Comparison of ENCODE assay signal across 1 cellular context in the genomic region with DNA sequence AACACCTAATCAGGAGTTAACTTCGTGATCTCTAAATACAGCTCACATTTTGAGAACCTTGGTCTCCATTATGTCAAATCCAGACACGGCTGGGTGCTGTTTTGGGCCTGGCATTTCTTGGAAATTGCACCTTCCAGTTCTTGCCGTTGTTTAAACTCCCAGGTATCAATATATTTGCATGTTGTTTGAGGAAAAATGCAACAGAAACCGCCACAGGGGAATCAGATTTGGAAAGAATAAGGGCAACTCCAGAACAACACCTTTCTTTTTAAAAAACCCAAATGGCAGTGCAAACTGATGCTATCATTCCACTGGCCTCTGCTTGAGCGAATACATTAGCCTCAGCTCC.
TF ChIP-seq lines count a peak whose summit lies in the region.

No MANE protein-coding gene starts in this region.

TF ChIP-seq in WTC11, 78 proteins besides CTCF, POLR2A, EP300 and RAD21:
- TF ChIP-seq, protein P1, sequence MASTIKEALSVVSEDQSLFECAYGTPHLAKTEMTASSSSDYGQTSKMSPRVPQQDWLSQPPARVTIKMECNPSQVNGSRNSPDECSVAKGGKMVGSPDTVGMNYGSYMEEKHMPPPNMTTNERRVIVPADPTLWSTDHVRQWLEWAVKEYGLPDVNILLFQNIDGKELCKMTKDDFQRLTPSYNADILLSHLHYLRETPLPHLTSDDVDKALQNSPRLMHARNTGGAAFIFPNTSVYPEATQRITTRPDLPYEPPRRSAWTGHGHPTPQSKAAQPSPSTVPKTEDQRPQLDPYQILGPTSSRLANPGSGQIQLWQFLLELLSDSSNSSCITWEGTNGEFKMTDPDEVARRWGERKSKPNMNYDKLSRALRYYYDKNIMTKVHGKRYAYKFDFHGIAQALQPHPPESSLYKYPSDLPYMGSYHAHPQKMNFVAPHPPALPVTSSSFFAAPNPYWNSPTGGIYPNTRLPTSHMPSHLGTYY (CRISPR knock-in tag; IDR thresholded peaks at IDR 0.05) = no peak
- TF ChIP-seq, protein P2, sequence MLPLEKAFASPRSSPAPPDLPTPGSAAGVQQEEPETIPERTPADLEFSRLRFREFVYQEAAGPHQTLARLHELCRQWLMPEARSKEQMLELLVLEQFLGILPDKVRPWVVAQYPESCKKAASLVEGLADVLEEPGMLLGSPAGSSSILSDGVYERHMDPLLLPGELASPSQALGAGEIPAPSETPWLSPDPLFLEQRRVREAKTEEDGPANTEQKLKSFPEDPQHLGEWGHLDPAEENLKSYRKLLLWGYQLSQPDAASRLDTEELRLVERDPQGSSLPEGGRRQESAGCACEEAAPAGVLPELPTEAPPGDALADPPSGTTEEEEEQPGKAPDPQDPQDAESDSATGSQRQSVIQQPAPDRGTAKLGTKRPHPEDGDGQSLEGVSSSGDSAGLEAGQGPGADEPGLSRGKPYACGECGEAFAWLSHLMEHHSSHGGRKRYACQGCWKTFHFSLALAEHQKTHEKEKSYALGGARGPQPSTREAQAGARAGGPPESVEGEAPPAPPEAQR (CRISPR knock-in tag; IDR thresholded peaks at IDR 0.05) = no peak
- no peak for TF ChIP-seq ZBTB21 (CRISPR knock-in tag; IDR thresholded peaks at IDR 0.05; ENCODE audit: borderline replicate concordance)
- TF ChIP-seq, protein P3, sequence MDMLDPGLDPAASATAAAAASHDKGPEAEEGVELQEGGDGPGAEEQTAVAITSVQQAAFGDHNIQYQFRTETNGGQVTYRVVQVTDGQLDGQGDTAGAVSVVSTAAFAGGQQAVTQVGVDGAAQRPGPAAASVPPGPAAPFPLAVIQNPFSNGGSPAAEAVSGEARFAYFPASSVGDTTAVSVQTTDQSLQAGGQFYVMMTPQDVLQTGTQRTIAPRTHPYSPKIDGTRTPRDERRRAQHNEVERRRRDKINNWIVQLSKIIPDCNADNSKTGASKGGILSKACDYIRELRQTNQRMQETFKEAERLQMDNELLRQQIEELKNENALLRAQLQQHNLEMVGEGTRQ (CRISPR knock-in tag; IDR thresholded peaks at IDR 0.05) = no peak
- no peak for TF ChIP-seq RELA (CRISPR knock-in tag; IDR thresholded peaks at IDR 0.05; ENCODE audit: borderline replicate concordance)
- TF ChIP-seq ELF4 (CRISPR knock-in tag; IDR thresholded peaks at IDR 0.05; ENCODE audit: low read depth) = no peak
- no peak for TF ChIP-seq CREM (CRISPR knock-in tag; IDR thresholded peaks at IDR 0.05)
- TF ChIP-seq, protein P4, sequence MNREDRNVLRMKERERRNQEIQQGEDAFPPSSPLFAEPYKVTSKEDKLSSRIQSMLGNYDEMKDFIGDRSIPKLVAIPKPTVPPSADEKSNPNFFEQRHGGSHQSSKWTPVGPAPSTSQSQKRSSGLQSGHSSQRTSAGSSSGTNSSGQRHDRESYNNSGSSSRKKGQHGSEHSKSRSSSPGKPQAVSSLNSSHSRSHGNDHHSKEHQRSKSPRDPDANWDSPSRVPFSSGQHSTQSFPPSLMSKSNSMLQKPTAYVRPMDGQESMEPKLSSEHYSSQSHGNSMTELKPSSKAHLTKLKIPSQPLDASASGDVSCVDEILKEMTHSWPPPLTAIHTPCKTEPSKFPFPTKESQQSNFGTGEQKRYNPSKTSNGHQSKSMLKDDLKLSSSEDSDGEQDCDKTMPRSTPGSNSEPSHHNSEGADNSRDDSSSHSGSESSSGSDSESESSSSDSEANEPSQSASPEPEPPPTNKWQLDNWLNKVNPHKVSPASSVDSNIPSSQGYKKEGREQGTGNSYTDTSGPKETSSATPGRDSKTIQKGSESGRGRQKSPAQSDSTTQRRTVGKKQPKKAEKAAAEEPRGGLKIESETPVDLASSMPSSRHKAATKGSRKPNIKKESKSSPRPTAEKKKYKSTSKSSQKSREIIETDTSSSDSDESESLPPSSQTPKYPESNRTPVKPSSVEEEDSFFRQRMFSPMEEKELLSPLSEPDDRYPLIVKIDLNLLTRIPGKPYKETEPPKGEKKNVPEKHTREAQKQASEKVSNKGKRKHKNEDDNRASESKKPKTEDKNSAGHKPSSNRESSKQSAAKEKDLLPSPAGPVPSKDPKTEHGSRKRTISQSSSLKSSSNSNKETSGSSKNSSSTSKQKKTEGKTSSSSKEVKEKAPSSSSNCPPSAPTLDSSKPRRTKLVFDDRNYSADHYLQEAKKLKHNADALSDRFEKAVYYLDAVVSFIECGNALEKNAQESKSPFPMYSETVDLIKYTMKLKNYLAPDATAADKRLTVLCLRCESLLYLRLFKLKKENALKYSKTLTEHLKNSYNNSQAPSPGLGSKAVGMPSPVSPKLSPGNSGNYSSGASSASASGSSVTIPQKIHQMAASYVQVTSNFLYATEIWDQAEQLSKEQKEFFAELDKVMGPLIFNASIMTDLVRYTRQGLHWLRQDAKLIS (CRISPR knock-in tag; IDR thresholded peaks at IDR 0.05; ENCODE audit: borderline replicate concordance) = no peak
- no peak for TF ChIP-seq CREB1 (CRISPR knock-in tag; IDR thresholded peaks at IDR 0.05)
- no peak for TF ChIP-seq ESRRA (CRISPR knock-in tag; IDR thresholded peaks at IDR 0.05; ENCODE audit: borderline replicate concordance)
- TF ChIP-seq FOXJ3 (CRISPR knock-in tag; IDR thresholded peaks at IDR 0.05; ENCODE audit: borderline replicate concordance) = no peak
- TF ChIP-seq, protein P5, sequence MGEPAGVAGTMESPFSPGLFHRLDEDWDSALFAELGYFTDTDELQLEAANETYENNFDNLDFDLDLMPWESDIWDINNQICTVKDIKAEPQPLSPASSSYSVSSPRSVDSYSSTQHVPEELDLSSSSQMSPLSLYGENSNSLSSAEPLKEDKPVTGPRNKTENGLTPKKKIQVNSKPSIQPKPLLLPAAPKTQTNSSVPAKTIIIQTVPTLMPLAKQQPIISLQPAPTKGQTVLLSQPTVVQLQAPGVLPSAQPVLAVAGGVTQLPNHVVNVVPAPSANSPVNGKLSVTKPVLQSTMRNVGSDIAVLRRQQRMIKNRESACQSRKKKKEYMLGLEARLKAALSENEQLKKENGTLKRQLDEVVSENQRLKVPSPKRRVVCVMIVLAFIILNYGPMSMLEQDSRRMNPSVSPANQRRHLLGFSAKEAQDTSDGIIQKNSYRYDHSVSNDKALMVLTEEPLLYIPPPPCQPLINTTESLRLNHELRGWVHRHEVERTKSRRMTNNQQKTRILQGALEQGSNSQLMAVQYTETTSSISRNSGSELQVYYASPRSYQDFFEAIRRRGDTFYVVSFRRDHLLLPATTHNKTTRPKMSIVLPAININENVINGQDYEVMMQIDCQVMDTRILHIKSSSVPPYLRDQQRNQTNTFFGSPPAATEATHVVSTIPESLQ (CRISPR knock-in tag; IDR thresholded peaks at IDR 0.05) = no peak
- TF ChIP-seq, protein P6, sequence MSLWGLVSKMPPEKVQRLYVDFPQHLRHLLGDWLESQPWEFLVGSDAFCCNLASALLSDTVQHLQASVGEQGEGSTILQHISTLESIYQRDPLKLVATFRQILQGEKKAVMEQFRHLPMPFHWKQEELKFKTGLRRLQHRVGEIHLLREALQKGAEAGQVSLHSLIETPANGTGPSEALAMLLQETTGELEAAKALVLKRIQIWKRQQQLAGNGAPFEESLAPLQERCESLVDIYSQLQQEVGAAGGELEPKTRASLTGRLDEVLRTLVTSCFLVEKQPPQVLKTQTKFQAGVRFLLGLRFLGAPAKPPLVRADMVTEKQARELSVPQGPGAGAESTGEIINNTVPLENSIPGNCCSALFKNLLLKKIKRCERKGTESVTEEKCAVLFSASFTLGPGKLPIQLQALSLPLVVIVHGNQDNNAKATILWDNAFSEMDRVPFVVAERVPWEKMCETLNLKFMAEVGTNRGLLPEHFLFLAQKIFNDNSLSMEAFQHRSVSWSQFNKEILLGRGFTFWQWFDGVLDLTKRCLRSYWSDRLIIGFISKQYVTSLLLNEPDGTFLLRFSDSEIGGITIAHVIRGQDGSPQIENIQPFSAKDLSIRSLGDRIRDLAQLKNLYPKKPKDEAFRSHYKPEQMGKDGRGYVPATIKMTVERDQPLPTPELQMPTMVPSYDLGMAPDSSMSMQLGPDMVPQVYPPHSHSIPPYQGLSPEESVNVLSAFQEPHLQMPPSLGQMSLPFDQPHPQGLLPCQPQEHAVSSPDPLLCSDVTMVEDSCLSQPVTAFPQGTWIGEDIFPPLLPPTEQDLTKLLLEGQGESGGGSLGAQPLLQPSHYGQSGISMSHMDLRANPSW (CRISPR knock-in tag; conservative IDR thresholded peaks at IDR 0.05; ENCODE audit: low read depth) = no peak
- TF ChIP-seq PRRX2 (CRISPR knock-in tag; IDR thresholded peaks at IDR 0.05) = no peak
- no peak for TF ChIP-seq ZNF138 (CRISPR knock-in tag; conservative IDR thresholded peaks at IDR 0.05)
- TF ChIP-seq, protein P7, sequence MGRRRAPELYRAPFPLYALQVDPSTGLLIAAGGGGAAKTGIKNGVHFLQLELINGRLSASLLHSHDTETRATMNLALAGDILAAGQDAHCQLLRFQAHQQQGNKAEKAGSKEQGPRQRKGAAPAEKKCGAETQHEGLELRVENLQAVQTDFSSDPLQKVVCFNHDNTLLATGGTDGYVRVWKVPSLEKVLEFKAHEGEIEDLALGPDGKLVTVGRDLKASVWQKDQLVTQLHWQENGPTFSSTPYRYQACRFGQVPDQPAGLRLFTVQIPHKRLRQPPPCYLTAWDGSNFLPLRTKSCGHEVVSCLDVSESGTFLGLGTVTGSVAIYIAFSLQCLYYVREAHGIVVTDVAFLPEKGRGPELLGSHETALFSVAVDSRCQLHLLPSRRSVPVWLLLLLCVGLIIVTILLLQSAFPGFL (CRISPR knock-in tag; IDR thresholded peaks at IDR 0.05; ENCODE audit: borderline replicate concordance) = no peak
- TF ChIP-seq, protein P8, sequence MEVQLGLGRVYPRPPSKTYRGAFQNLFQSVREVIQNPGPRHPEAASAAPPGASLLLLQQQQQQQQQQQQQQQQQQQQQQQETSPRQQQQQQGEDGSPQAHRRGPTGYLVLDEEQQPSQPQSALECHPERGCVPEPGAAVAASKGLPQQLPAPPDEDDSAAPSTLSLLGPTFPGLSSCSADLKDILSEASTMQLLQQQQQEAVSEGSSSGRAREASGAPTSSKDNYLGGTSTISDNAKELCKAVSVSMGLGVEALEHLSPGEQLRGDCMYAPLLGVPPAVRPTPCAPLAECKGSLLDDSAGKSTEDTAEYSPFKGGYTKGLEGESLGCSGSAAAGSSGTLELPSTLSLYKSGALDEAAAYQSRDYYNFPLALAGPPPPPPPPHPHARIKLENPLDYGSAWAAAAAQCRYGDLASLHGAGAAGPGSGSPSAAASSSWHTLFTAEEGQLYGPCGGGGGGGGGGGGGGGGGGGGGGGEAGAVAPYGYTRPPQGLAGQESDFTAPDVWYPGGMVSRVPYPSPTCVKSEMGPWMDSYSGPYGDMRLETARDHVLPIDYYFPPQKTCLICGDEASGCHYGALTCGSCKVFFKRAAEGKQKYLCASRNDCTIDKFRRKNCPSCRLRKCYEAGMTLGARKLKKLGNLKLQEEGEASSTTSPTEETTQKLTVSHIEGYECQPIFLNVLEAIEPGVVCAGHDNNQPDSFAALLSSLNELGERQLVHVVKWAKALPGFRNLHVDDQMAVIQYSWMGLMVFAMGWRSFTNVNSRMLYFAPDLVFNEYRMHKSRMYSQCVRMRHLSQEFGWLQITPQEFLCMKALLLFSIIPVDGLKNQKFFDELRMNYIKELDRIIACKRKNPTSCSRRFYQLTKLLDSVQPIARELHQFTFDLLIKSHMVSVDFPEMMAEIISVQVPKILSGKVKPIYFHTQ (CRISPR knock-in tag; IDR thresholded peaks at IDR 0.05) = no peak
- TF ChIP-seq, protein P9, sequence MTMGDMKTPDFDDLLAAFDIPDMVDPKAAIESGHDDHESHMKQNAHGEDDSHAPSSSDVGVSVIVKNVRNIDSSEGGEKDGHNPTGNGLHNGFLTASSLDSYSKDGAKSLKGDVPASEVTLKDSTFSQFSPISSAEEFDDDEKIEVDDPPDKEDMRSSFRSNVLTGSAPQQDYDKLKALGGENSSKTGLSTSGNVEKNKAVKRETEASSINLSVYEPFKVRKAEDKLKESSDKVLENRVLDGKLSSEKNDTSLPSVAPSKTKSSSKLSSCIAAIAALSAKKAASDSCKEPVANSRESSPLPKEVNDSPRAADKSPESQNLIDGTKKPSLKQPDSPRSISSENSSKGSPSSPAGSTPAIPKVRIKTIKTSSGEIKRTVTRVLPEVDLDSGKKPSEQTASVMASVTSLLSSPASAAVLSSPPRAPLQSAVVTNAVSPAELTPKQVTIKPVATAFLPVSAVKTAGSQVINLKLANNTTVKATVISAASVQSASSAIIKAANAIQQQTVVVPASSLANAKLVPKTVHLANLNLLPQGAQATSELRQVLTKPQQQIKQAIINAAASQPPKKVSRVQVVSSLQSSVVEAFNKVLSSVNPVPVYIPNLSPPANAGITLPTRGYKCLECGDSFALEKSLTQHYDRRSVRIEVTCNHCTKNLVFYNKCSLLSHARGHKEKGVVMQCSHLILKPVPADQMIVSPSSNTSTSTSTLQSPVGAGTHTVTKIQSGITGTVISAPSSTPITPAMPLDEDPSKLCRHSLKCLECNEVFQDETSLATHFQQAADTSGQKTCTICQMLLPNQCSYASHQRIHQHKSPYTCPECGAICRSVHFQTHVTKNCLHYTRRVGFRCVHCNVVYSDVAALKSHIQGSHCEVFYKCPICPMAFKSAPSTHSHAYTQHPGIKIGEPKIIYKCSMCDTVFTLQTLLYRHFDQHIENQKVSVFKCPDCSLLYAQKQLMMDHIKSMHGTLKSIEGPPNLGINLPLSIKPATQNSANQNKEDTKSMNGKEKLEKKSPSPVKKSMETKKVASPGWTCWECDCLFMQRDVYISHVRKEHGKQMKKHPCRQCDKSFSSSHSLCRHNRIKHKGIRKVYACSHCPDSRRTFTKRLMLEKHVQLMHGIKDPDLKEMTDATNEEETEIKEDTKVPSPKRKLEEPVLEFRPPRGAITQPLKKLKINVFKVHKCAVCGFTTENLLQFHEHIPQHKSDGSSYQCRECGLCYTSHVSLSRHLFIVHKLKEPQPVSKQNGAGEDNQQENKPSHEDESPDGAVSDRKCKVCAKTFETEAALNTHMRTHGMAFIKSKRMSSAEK (CRISPR knock-in tag; IDR thresholded peaks at IDR 0.05; ENCODE audit: borderline replicate concordance) = no peak
- TF ChIP-seq ZNF423 (CRISPR knock-in tag; IDR thresholded peaks at IDR 0.05) = no peak
- TF ChIP-seq OVOL2 (CRISPR knock-in tag; IDR thresholded peaks at IDR 0.05; ENCODE audit: borderline replicate concordance) = no peak
